ENCODE assay signal across 16 cellular contexts in the genomic region with DNA sequence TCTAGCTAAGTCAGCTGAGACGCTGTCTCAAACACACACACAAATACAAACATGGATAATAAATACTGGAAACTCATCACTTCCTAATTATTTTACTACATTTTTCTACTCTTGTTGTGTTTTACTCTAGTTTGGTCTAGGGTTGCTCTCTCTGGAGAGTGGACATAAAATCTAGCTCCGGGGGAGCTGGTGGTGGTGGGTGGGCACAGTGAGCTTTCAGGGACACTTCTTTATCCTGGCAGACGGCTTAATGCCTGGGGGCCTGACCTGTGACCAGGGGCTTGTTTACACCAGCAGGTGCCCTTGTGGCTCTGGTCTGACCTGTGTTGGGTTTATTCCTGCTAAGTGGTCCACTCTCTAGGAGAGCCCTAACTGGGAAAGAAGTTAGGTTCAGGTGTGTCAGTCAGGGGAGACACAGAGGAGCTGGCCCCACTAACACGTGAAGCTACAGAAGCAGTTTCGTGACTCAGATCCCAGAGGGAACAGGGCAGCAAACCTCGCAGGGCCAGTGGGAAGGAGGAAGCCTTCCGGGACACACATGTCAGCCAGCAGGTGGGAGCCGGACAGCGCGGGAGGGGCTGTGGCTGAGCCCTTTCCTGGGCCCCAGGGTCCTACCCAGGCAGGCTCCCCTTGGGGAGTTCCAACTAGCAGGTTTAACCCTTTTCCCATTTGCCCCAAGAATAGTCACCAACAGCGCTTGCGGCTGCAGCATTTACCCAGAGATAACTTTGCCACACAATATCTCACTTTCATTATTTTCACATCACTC. TPM values are rescaled to one million over a fixed set of nuclear protein-coding genes. Genes with fewer than 3 reads are reported as not detected.
A peak's percentile ranks its signal among the peaks of the same experiment; 100 is the strongest.
DNase-seq lines count a peak whose midpoint lies in the region; ATAC-seq and TF ChIP-seq lines count a peak whose summit lies in the region.
"Had no signal": no experiment of that assay in that cellular context is flagged by ENCODE, and none has a peak within 500 bp of the region (broad histone marks: within the 10 kb centered on the region; RNA-seq: fewer than 3 reads in every experiment).

No MANE protein-coding gene starts in this region.

- no peak overlapping the region for H3K4me3 Mint-ChIP-seq in progenitor cell of endocrine pancreas (ENCODE audit: low read depth)
- H3K4me3 Mint-ChIP-seq: CD14-positive monocyte; CD4-positive, alpha-beta memory T cell had no signal

- H3K9me3 ChIP-seq in BLaER1 treated with 17β-estradiol and CSF1 and Interleukin-3, amounts not matched to agents 10 nM and 100 nM (replicated peaks in 1 of 11), result no peaks in the 10 kb centered on the region
- no peaks in the 10 kb centered on the region for H3K9me3 ChIP-seq in heart right ventricle
- H3K9me3 ChIP-seq: BE2C, HAP-1 had no signal

- peak overlapping the region; percentile 81 for H3K27ac Mint-ChIP-seq in progenitor cell of endocrine pancreas
- H3K27ac Mint-ChIP-seq: CD14-positive monocyte; CD4-positive, alpha-beta memory T cell had no signal

- peak overlapping the region in 8 of 11 experiments; percentile 1 to 65 (median 40); a peak in 12 of 22 replicates for H3K4me2 ChIP-seq in BLaER1 treated with 17β-estradiol and CSF1 and Interleukin-3, amounts not matched to agents 10 nM and 100 nM

- no peaks in the 10 kb centered on the region for H3K9me3 Mint-ChIP-seq in progenitor cell of endocrine pancreas (ENCODE audit: low read depth)
- H3K9me3 Mint-ChIP-seq: CD4-positive, alpha-beta memory T cell had no signal

- H4K20me1 ChIP-seq in BLaER1 treated with 17β-estradiol and CSF1 and Interleukin-3, amounts not matched to agents 10 nM and 100 nM, result 0 out of 22 replicates have a peak, but pooled peaks cover 0 to 3% (median 0%) of the 10 kb centered on the region in 11 experiments

- H3K36me3 ChIP-seq in BLaER1 treated with 17β-estradiol and CSF1 and Interleukin-3, amounts not matched to agents 10 nM and 100 nM, result no peaks in the 10 kb centered on the region
- no peaks in the 10 kb centered on the region for H3K36me3 ChIP-seq in H7 (replicated peaks; ENCODE audit: control insufficient read depth, insufficient read depth, low read length)
- H3K36me3 ChIP-seq in heart right ventricle, result no peaks in the 10 kb centered on the region
- H3K36me3 ChIP-seq: BE2C, HAP-1 had no signal

- H3K9ac ChIP-seq in BLaER1 treated with 17β-estradiol and CSF1 and Interleukin-3, amounts not matched to agents 10 nM and 100 nM, result no peak overlapping the region

- peaks cover 0 to 10% (median 0%) of the 10 kb centered on the region in 11 experiments; a peak in 1 of 22 replicates for H3K27me3 ChIP-seq in BLaER1 treated with 17β-estradiol and CSF1 and Interleukin-3, amounts not matched to agents 10 nM and 100 nM
- H3K27me3 ChIP-seq in H7 (ENCODE audit: control insufficient read depth, insufficient read depth, low read length) (peaks cover 11% of the 10 kb centered on the region; the same call in 1 of the 2 replicates), heart right ventricle (peaks cover 0 to 16% (median 0%) of the 10 kb centered on the region in 7 donors)
- H3K27me3 ChIP-seq: BE2C had no signal

- no peak overlapping the region for H3K27ac ChIP-seq in BLaER1 treated with 17β-estradiol and CSF1 and Interleukin-3, amounts not matched to agents 10 nM and 100 nM
- H3K27ac ChIP-seq in heart right ventricle (no peak overlapping the region), substantia nigra (ENCODE audit: low read depth, low read length, poor library complexity, severe bottlenecking) (no peak overlapping the region)

- peaks cover 4 to 28% (median 20%) of the 10 kb centered on the region in 10 experiments; a peak in 17 of 20 replicates for H3K4me1 ChIP-seq in BLaER1 treated with 17β-estradiol and CSF1 and Interleukin-3, amounts not matched to agents 10 nM and 100 nM
- peaks cover 0 to 9% (median 7%) of the 10 kb centered on the region in 9 donors for H3K4me1 ChIP-seq in heart right ventricle
- H3K4me1 ChIP-seq: BE2C had no signal

- H3K4me3 ChIP-seq in BLaER1 treated with 17β-estradiol and CSF1 and Interleukin-3, amounts not matched to agents 10 nM and 100 nM, result no peak overlapping the region
- no peak overlapping the region for H3K4me3 ChIP-seq in H7 (ENCODE audit: insufficient read depth, low read depth, low read length)
- H3K4me3 ChIP-seq in epithelial cell of esophagus (ENCODE audit: low read length), result no peak overlapping the region
- no peak overlapping the region for H3K4me3 ChIP-seq in heart right ventricle
- H3K4me3 ChIP-seq: GM12878, HAP-1 had no signal

- intact Hi-C loops in heart right ventricle (cut with DNase I), result no loop called here

- H3K27me3 Mint-ChIP-seq in progenitor cell of endocrine pancreas, result peaks cover 37% of the 10 kb centered on the region

- ATAC-seq in heart right ventricle (no peak), HG02973 (IDR thresholded peaks at IDR 0.05; ENCODE audit: unreplicated experiment) (no peak)
- ATAC-seq: GM12878 had no signal

- H3K36me3 Mint-ChIP-seq in progenitor cell of endocrine pancreas (ENCODE audit: insufficient read depth), result no peaks in the 10 kb centered on the region
- H3K36me3 Mint-ChIP-seq: CD4-positive, alpha-beta memory T cell had no signal

- H3K4me1 Mint-ChIP-seq in progenitor cell of endocrine pancreas (ENCODE audit: low read depth), result peaks cover 9% of the 10 kb centered on the region

- WGBS in heart right ventricle, 2 donors, result 56 to 60% methylated on average over 12 of the region's 12 CpGs

- DNase-seq in H7 (peak; percentile 43), epithelial cell of esophagus (ENCODE audit: low read depth) (peak; percentile 32), progenitor cell of endocrine pancreas (ENCODE audit: low spot score, unreplicated experiment) (no peak), heart right ventricle (no peak), substantia nigra (lab: John Stamatoyannopoulos, UW) (no peak)
- DNase-seq: ACHN; BE2C; CD4-positive, alpha-beta memory T cell; DMS153; DMS79; GF-D8 had no signal

- TF ChIP-seq CTCF in epithelial cell of esophagus (IDR thresholded peaks at IDR 0.05; ENCODE audit: insufficient read depth, low read depth, low read length, missing control alignments), result no peak
- no peak for TF ChIP-seq CTCF in progenitor cell of endocrine pancreas (IDR thresholded peaks at IDR 0.05; ENCODE audit: unreplicated experiment)
- TF ChIP-seq CTCF in heart right ventricle (IDR thresholded peaks at IDR 0.05), result no peak

RNA-seq across cellular contexts. Expression of a gene that starts 22.5 kb away (rescaled TPM):
- 59.5 and 61.6 TPM in 2 replicates for total RNA-seq in H7 (2014; rRNA removed; shearing (Covaris generic))
- total RNA-seq in progenitor cell of endocrine pancreas (8.0 and 10.2 TPM in 2 replicates), heart right ventricle (10 to 100 TPM in 1 of 10 donors, 1 to 10 TPM in 9; 2.3 to 15.6 (median 3.3) TPM)
- polyA plus RNA-seq in heart right ventricle, result 10 to 100 TPM in 1 of 2 donors, 1 to 10 TPM in 1; 1.6 to 10.3 TPM
- total RNA-seq: CD4-positive, alpha-beta memory T cell had no signal
- polyA plus RNA-seq: CD4-positive, alpha-beta memory T cell had no signal

RNA-seq across cellular contexts. Expression of a gene that starts 27.7 kb away (rescaled TPM):
- 353 and 443 TPM in 2 replicates for total RNA-seq in H7 (2014; rRNA removed; shearing (Covaris generic))
- total RNA-seq in progenitor cell of endocrine pancreas (217 and 226 TPM in 2 replicates), heart right ventricle (100 to 1,000 TPM in 1 of 10 donors, 10 to 100 TPM in 9; 66.1 to 104 (median 81.9) TPM)
- 100 to 1,000 TPM; 129 to 147 TPM for polyA plus RNA-seq in heart right ventricle

Comparison
In these comparisons a context has a peak if more than half of its experiments do, and no peak if none do; other contexts are left out.
1. DNase-seq: peak in H7 (single experiment) and epithelial cell of esophagus (single experiment); none in progenitor cell of endocrine pancreas (single experiment), heart right ventricle (0 of 2) and substantia nigra (0 of 49).